Comparison of ENCODE assay signal across 1 cellular context in the genomic region with DNA sequence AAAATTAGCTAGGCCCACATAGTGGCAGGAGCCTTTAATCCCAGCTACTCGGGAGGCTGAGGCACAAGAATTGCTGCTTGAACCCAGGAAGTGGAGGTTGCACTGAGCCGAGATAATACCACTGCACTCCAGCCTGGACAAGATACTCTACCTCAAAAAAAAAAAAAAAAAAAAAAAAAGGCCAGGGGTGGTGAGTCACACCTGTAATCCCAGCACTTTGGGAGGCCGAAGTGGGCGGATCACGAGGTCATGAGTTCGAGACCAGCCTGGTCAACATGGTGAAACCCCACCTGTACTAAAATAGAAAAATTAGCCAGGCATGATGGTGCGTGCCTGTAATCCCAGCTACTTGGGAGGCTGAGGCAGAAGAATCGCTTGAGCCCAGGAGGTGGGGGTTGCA. TPM values are rescaled to one million over a fixed set of nuclear protein-coding genes. Genes with fewer than 3 reads are reported as not detected.
"Had no signal": no experiment of that assay in that cellular context is flagged by ENCODE, and none has a peak within 500 bp of the region (broad histone marks: within the 10 kb centered on the region; RNA-seq: fewer than 3 reads in every experiment).

No MANE protein-coding gene starts in this region.

RNA-seq across cellular contexts. Expression of gene PIERCE2, which starts 8.2 kb away (rescaled TPM):
- total RNA-seq: HepG2 had no signal
